8 cellular contexts compared by ENCODE assay signal in the genomic region with DNA sequence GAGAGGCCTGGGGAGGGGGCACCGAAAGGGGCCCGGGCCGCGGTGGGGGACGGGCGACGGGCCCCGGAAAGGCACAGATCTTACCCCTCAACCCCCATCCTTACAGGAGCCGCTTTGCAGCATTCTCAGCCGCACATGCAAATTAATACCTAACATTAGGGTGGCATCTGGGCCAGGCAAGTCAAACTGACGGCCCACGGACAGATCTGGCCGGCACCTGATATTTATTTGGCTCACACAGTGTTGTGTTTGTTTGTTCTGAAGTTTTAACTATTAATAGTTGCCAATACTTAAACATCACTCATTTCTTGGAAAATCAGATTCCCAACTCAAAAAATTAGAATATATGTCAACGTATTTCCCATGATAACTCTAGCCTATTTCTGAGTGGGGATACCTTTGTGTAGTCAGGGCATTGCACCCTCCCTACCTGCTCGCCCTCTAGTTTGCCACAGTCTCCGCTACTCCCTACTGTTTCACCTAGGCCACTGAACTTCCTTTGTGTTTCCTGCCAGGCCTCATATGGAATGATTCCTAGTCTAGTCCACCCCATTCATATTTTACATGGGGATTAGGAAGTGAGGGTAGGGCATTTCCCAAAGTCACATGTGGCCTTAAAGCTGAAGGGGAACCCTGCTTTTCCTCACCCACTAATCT.
A peak's percentile ranks its signal among the peaks of the same experiment; 100 is the strongest.
DNase-seq lines count a peak whose midpoint lies in the region; ATAC-seq, FAIRE-seq and TF ChIP-seq lines count a peak whose summit lies in the region.

No MANE protein-coding gene starts in this region.

- no peak for FAIRE-seq in GM12892 (lab: Jason Lieb, UNC)

- intact Hi-C loops in spleen (cut with DNase I; ENCODE audit: low total_unique reads) = no loop called here

- H3K27ac ChIP-seq in VCaP (peak overlapping the region; percentile 83), right atrium auricular region (peak overlapping the region; percentile 80 to 90), spleen (peak overlapping the region in 7 of 8 donors; percentile 19 to 89 (median 72))

- H3K4me3 ChIP-seq in right atrium auricular region (peak overlapping the region; percentile 29 to 54), spleen (peak overlapping the region; percentile 40 to 79 (median 54))

- peak overlapping the region; percentile 67 for H3K4me3 Mint-ChIP-seq in T-helper 1 cell treated with Interleukin-12 subunit alpha and Interleukin-12 subunit beta and Interleukin-4 antibody, amounts not matched to agents 30 μg/mL and 1 μg/mL, for 36 hours

- H3K9me3 ChIP-seq in right atrium auricular region (no peaks in the 10 kb centered on the region), spleen (peaks cover 0 to 6% (median 0%) of the 10 kb centered on the region in 8 donors)

- H3K36me3 ChIP-seq in right atrium auricular region (no peaks in the 10 kb centered on the region), spleen (no peaks in the 10 kb centered on the region)

- ATAC-seq in HG02943 (IDR thresholded peaks at IDR 0.05; ENCODE audit: low read depth, unreplicated experiment) = peak; percentile 60

- no peaks in the 10 kb centered on the region for H3K36me3 Mint-ChIP-seq in T-helper 1 cell treated with Interleukin-12 subunit alpha and Interleukin-12 subunit beta and Interleukin-4 antibody, amounts not matched to agents 30 μg/mL and 1 μg/mL, for 36 hours (ENCODE audit: low read depth)

- H3K4me1 ChIP-seq in right atrium auricular region (peaks cover 0 to 12% of the 10 kb centered on the region in 2 donors), spleen (peaks cover 0 to 22% (median 15%) of the 10 kb centered on the region in 6 donors)

- TF ChIP-seq CTCF in VCaP (conservative IDR thresholded peaks at IDR 0.05) (no peak), right atrium auricular region (IDR thresholded peaks at IDR 0.05) (no peak), spleen (IDR thresholded peaks at IDR 0.05 in 8 of 11, conservative IDR thresholded peaks at IDR 0.05 in 3 of 11) (no peak)

- WGBS in spleen, 5 donors = 16 to 22% (median 17%) methylated on average over 14 to 16 of the region's 16 CpGs

- H3K27ac Mint-ChIP-seq in T-helper 1 cell treated with Interleukin-12 subunit alpha and Interleukin-12 subunit beta and Interleukin-4 antibody, amounts not matched to agents 30 μg/mL and 1 μg/mL, for 36 hours = peak overlapping the region; percentile 31

- peaks cover 7% of the 10 kb centered on the region for H3K4me1 Mint-ChIP-seq in T-helper 1 cell treated with Interleukin-12 subunit alpha and Interleukin-12 subunit beta and Interleukin-4 antibody, amounts not matched to agents 30 μg/mL and 1 μg/mL, for 36 hours (ENCODE audit: low read depth)

- H3K27me3 ChIP-seq in right atrium auricular region = no peaks in the 10 kb centered on the region
- no peaks in the 10 kb centered on the region for H3K27me3 ChIP-seq in spleen (replicated peaks in 1 of 7)

- DNase-seq in T-helper 1 cell (no peak), right atrium auricular region (ENCODE audit: low spot score) (no peak), spleen (no peak), NCI-H2227 (lab: John Stamatoyannopoulos, UW; ENCODE audit: unreplicated experiment) (no peak), GM12892 (ENCODE audit: insufficient read length) (no peak)

- TF ChIP-seq POLR2A in spleen (IDR thresholded peaks at IDR 0.05) = no peak
- no peak for TF ChIP-seq POLR2A in GM12892 (IDR thresholded peaks at IDR 0.05; ENCODE audit: low read depth, low read length)

- H3K27me3 Mint-ChIP-seq in T-helper 1 cell treated with Interleukin-12 subunit alpha and Interleukin-12 subunit beta and Interleukin-4 antibody, amounts not matched to agents 30 μg/mL and 1 μg/mL, for 36 hours (ENCODE audit: low read depth) = peaks cover 30% of the 10 kb centered on the region

- H3K9me3 Mint-ChIP-seq in T-helper 1 cell treated with Interleukin-12 subunit alpha and Interleukin-12 subunit beta and Interleukin-4 antibody, amounts not matched to agents 30 μg/mL and 1 μg/mL, for 36 hours = no peaks in the 10 kb centered on the region
